17 cellular contexts compared by ENCODE assay signal in the genomic region with DNA sequence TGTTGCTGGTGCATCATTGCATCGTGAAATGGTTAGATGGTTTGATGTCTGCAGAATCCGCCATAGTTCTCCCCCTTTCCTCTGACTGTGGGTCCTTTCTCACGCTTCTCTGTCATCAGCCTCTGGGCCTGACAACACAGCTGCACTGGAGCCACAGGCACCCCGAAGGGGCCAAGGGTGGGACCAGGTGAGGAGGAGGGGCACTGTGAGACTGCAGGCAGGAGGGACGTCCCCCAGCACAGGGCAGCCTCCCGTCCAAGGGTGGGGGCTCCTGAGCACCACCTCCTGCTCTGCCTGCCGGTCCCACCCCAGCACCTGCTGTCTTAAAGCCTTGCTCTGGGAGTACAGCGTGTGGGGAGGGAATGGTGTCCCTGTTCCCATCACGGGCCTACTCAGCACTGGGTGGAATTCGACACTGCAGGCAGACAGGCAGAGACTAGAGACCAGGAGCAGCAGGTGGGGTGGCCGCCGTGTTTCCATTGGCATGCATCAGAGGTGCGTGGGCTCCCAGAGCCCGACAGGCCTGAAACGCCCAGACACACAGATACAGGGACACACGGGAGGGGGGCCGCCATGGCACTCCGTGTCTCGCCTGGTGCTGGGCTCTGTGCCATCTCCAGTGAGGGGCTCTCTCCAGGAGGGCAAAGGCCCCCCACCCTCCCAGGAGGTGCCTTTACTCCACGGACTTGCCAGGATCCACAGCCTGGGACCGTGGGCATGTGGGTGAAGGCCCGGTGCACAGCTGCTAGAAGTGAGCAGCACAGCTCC. TPM values are rescaled to one million over a fixed set of nuclear protein-coding genes. Genes with fewer than 3 reads are reported as not detected.
"Had no signal": no experiment of that assay in that cellular context is flagged by ENCODE, and none has a peak within 500 bp of the region (broad histone marks: within the 10 kb centered on the region; RNA-seq: fewer than 3 reads in every experiment).

No MANE protein-coding gene starts in this region.

- H3K9me3 Mint-ChIP-seq: activated B cell treated with CpG ODN at 0.5 μM for 24 hours; activated CD4-positive, alpha-beta T cell treated with anti-CD3 and anti-CD28 coated beads, Interleukin-2, amount 10 ng/mL, durations not matched to agents 24 days and 14 days; activated naive CD4-positive, alpha-beta T cell treated with anti-CD3 and anti-CD28 coated beads, Interleukin-2, amount 50 U/mL, for 72 hours; nephron; stimulated activated naive CD8-positive, alpha-beta T cell treated with anti-CD3 and anti-CD28 coated beads, Interleukin-15, Interleukin-2, amounts not matched to agents 100 ng/mL and 50 ng/mL, for 24 hours had no signal

- H3K27me3 ChIP-seq: brain microvascular endothelial cell, testis had no signal

- ATAC-seq: activated naive CD4-positive, alpha-beta T cell treated with anti-CD3 and anti-CD28 coated beads, Interleukin-2, amount 50 U/mL, for 72 hours; esophagus mucosa; left colon; T-helper 17 cell had no signal

- H3K4me3 Mint-ChIP-seq: activated B cell treated with CpG ODN at 0.5 μM for 24 hours; activated CD4-positive, alpha-beta T cell treated with anti-CD3 and anti-CD28 coated beads, Interleukin-2, amount 10 ng/mL, durations not matched to agents 24 days and 14 days; nephron; stimulated activated naive CD8-positive, alpha-beta T cell treated with anti-CD3 and anti-CD28 coated beads, Interleukin-15, Interleukin-2, amounts not matched to agents 100 ng/mL and 50 ng/mL, for 24 hours; T-helper 17 cell had no signal

- H3K4me3 ChIP-seq: testis had no signal

- H3K36me3 Mint-ChIP-seq: activated naive CD4-positive, alpha-beta T cell treated with anti-CD3 and anti-CD28 coated beads, Interleukin-2, amount 50 U/mL, for 72 hours had no signal

- H3K4me1 ChIP-seq: testis had no signal

- H3K27me3 Mint-ChIP-seq: activated B cell treated with CpG ODN at 0.5 μM for 24 hours, T-helper 17 cell had no signal

- H3K27ac ChIP-seq: brain microvascular endothelial cell, testis had no signal

- H3K36me3 ChIP-seq: brain microvascular endothelial cell had no signal

- DNase-seq: activated B cell treated with CpG ODN at 0.5 μM for 24 hours; activated CD4-positive, alpha-beta T cell treated with anti-CD3 and anti-CD28 coated beads, Interleukin-2, amount 10 ng/mL, durations not matched to agents 24 days and 14 days; activated CD8-positive, alpha-beta memory T cell treated with anti-CD3 and anti-CD28 coated beads for 24 hours; activated T-cell treated with anti-CD3 and anti-CD28 coated beads for 4 hours; amniotic stem cell; brain microvascular endothelial cell; cerebellar nuclear complex; left colon; stimulated activated CD4-positive, alpha-beta T cell treated with anti-CD3 and anti-CD28 coated beads, Interleukin-12 subunit alpha, Interleukin-12 subunit beta, amount 100 ng/mL, for 4 hours; stimulated activated CD4-positive, alpha-beta T cell treated with anti-CD3 and anti-CD28 coated beads, Interleukin-4, amount 100 ng/mL, for 1 hour; stimulated activated CD8-positive, alpha-beta memory T cell treated with anti-CD3 and anti-CD28 coated beads, Interleukin-4, amount 100 ng/mL, for 48 hours; T-helper 17 cell; testis had no signal

- H3K27ac Mint-ChIP-seq: activated B cell treated with CpG ODN at 0.5 μM for 24 hours; activated CD4-positive, alpha-beta T cell treated with anti-CD3 and anti-CD28 coated beads, Interleukin-2, amount 10 ng/mL, durations not matched to agents 24 days and 14 days; activated naive CD4-positive, alpha-beta T cell treated with anti-CD3 and anti-CD28 coated beads, Interleukin-2, amount 50 U/mL, for 72 hours; nephron; stimulated activated naive CD8-positive, alpha-beta T cell treated with anti-CD3 and anti-CD28 coated beads, Interleukin-15, Interleukin-2, amounts not matched to agents 100 ng/mL and 50 ng/mL, for 24 hours; T-helper 17 cell had no signal

- H3K9me3 ChIP-seq: testis had no signal

- H3K4me1 Mint-ChIP-seq: activated B cell treated with CpG ODN at 0.5 μM for 24 hours; activated CD4-positive, alpha-beta T cell treated with anti-CD3 and anti-CD28 coated beads, Interleukin-2, amount 10 ng/mL, durations not matched to agents 24 days and 14 days; nephron; T-helper 17 cell had no signal

RNA-seq across cellular contexts. Expression of gene CACNA1B, which starts 15.0 kb away (rescaled TPM):
- total RNA-seq: activated CD4-positive, alpha-beta T cell treated with anti-CD3 and anti-CD28 coated beads, Interleukin-2, amount 10 ng/mL, durations not matched to agents 24 days and 14 days; esophagus mucosa had no signal
